In genomic region chr10:102769375-102770107, GRCh38 we compare ENCODE assay signal across 12 cellular contexts. TPM values are rescaled to one million over a fixed set of nuclear protein-coding genes. Genes with fewer than 3 reads are reported as not detected.
DNase-seq lines count a peak whose midpoint lies in the region; ATAC-seq and TF ChIP-seq lines count a peak whose summit lies in the region.
"Had no signal": no experiment of that assay in that cellular context is flagged by ENCODE, and none has a peak within 500 bp of the region (broad histone marks: within the 10 kb centered on the region; RNA-seq: fewer than 3 reads in every experiment).

No MANE protein-coding gene starts in this region.

- ATAC-seq in activated CD4-positive, CD25-positive, alpha-beta regulatory T cell treated with anti-CD3 and anti-CD28 coated beads, Interleukin-2, amount 50 U/mL, for 24 hours: no peak
- ATAC-seq in GM21825 (IDR thresholded peaks at IDR 0.05; ENCODE audit: unreplicated experiment): no peak

- H3K9me3 ChIP-seq in KOPT-K1 (ENCODE audit: insufficient read depth, low read length, poor library complexity, severe bottlenecking) (no peaks in the 10 kb centered on the region), mammary epithelial cell (replicated peaks; ENCODE audit: insufficient read depth, low read length) (no peaks in the 10 kb centered on the region)
- H3K9me3 ChIP-seq: SJCRH30 had no signal

- dilution Hi-C loops in mammary epithelial cell (cut with HindIII; ENCODE audit: low sequenced_read_pairs): no loop called here

- no peak overlapping the region for H2AFZ ChIP-seq in mammary epithelial cell (ENCODE audit: low read depth, low read length)

- no peak overlapping the region for H3K4me3 ChIP-seq in mammary epithelial cell (replicated peaks in 1 of 3; ENCODE audit: insufficient read depth in 1 of 3, low read depth in 2 of 3, low read length in 3 of 3)
- H3K4me3 ChIP-seq: SJCRH30 had no signal

- peaks cover 28% of the 10 kb centered on the region for H3K4me1 ChIP-seq in mammary epithelial cell (ENCODE audit: insufficient read depth, low read length)

- H3K4me1 Mint-ChIP-seq in nephron: peaks cover 72% of the 10 kb centered on the region

- peaks cover 12% of the 10 kb centered on the region for H3K79me2 ChIP-seq in mammary epithelial cell (ENCODE audit: insufficient read depth, low read length)

- peak overlapping the region; percentile 71 for H3K4me2 ChIP-seq in mammary epithelial cell (ENCODE audit: insufficient read depth, low read depth, low read length)

- intact Hi-C loops in mammary epithelial cell (cut with micrococcal nuclease): no loop called here

- no peaks in the 10 kb centered on the region for H3K27me3 ChIP-seq in mammary epithelial cell (ENCODE audit: insufficient read depth, low read length)
- H3K27me3 ChIP-seq: SJCRH30 had no signal

- no peaks in the 10 kb centered on the region for H3K27me3 Mint-ChIP-seq in nephron (ENCODE audit: low read depth)

- no peak overlapping the region for H3K4me3 Mint-ChIP-seq in nephron

- no peaks in the 10 kb centered on the region for H3K9me3 Mint-ChIP-seq in nephron
- H3K9me3 Mint-ChIP-seq: activated naive CD4-positive, alpha-beta T cell treated with anti-CD3 and anti-CD28 coated beads, Interleukin-2, amount 50 U/mL, for 72 hours had no signal

- H3K36me3 ChIP-seq in KOPT-K1 (ENCODE audit: insufficient read depth, low read length) (no peaks in the 10 kb centered on the region), mammary epithelial cell (ENCODE audit: insufficient read depth, low read length) (no peaks in the 10 kb centered on the region)
- H3K36me3 ChIP-seq: SJCRH30 had no signal

- TF ChIP-seq CTCF in C4-2B (conservative IDR thresholded peaks at IDR 0.05) (no peak), mammary epithelial cell (conservative IDR thresholded peaks at IDR 0.05 in 1 of 2, IDR thresholded peaks at IDR 0.05 in 1 of 2; ENCODE audit: extremely low read depth in 1 of 2, insufficient read depth in 1 of 2, low read depth in 1 of 2, low read length in 2 of 2) (no peak), nephron (IDR thresholded peaks at IDR 0.05; ENCODE audit: unreplicated experiment in 3 of 3) (no peak)

- peak overlapping the region; percentile 70; the same call in 1 of the 2 replicates for H3K27ac ChIP-seq in C4-2B
- H3K27ac ChIP-seq in KOPT-K1 (ENCODE audit: low read depth, low read length, poor library complexity, severe bottlenecking): peak overlapping the region; percentile 47
- H3K27ac ChIP-seq in mammary epithelial cell (ENCODE audit: insufficient read depth, low read depth, low read length): peak overlapping the region; percentile 49
- H3K27ac ChIP-seq: SJCRH30 had no signal

- no TSS peak for BruUV-seq in mammary epithelial cell (replicated peaks; lab: Mats Ljungman, UMichigan)

- H3K27ac Mint-ChIP-seq in nephron: peak overlapping the region; percentile 61 to 81 (median 80)

- H3K9ac ChIP-seq in mammary epithelial cell (ENCODE audit: insufficient read depth, low read length): peak overlapping the region; percentile 52

- peak; percentile 89 for DNase-seq in mammary epithelial cell
- DNase-seq in NCI-H524 (lab: John Stamatoyannopoulos, UW): no peak
- no peak for DNase-seq in NCI-H69 (lab: John Stamatoyannopoulos, UW)
- DNase-seq: activated CD4-positive, alpha-beta T cell treated with anti-CD3 and anti-CD28 coated beads, Interleukin-2, amount 50 U/mL, for 48 hours; AML-193; SJCRH30 had no signal

- 29% methylated on average over 7 of the region's 7 CpGs for WGBS in mammary epithelial cell (ENCODE audit: low coverage, missing lambda C conversion rate)

- in situ Hi-C loops in mammary epithelial cell (cut with MboI; ENCODE audit: low sequenced_read_pairs in 2 of 2): no loop called here

- peaks cover 5% of the 10 kb centered on the region for H3K36me3 Mint-ChIP-seq in nephron (ENCODE audit: low read depth)

- no peaks in the 10 kb centered on the region for H4K20me1 ChIP-seq in mammary epithelial cell (ENCODE audit: insufficient read depth, low read length)

- CTCF ChIA-PET in mammary epithelial cell (lab: Charles Lee; ENCODE audit: low non-redundant PET): no interaction called here

RNA-seq across cellular contexts. Expression of gene WBP1L, which starts 25.8 kb away (rescaled TPM):
- total RNA-seq in mammary epithelial cell: 10 to 100 TPM; 18.4 to 48.2 TPM
- 20.7 TPM for polyA plus RNA-seq in mammary epithelial cell
- polyA minus RNA-seq in mammary epithelial cell: 24.7 TPM

RNA-seq across cellular contexts. Expression of gene SFXN2, which starts 55.1 kb away (rescaled TPM):
- 10 to 100 TPM in 1 of 2 donors, under 1 TPM in 1; 0.83 to 10.9 TPM for total RNA-seq in mammary epithelial cell
- polyA plus RNA-seq in mammary epithelial cell: 10.2 TPM
- 8.5 TPM for polyA minus RNA-seq in mammary epithelial cell

RNA-seq across cellular contexts. Expression of gene ARL3, which starts 55.3 kb away (rescaled TPM):
- total RNA-seq in mammary epithelial cell: 1 to 10 TPM; 2.3 to 8.7 TPM
- 7.8 TPM for polyA plus RNA-seq in mammary epithelial cell
- polyA minus RNA-seq in mammary epithelial cell: 0.83 TPM
